In genomic region chr3:114460459-114460858, GRCh38 we compare ENCODE assay signal across 15 cellular contexts.
DNase-seq lines count a peak whose midpoint lies in the region; ATAC-seq and TF ChIP-seq lines count a peak whose summit lies in the region.
"Had no signal": no experiment of that assay in that cellular context is flagged by ENCODE, and none has a peak within 500 bp of the region (broad histone marks: within the 10 kb centered on the region; RNA-seq: fewer than 3 reads in every experiment).

No MANE protein-coding gene starts in this region.

- H3K9me3 ChIP-seq in suprapubic skin (no peaks in the 10 kb centered on the region), uterus (no peaks in the 10 kb centered on the region), PC-9 (ENCODE audit: insufficient read depth, low read depth) (no peaks in the 10 kb centered on the region)
- H3K9me3 ChIP-seq: ascending aorta, psoas muscle had no signal

- no peak for TF ChIP-seq EP300 in suprapubic skin (IDR thresholded peaks at IDR 0.05)

- no peaks in the 10 kb centered on the region for H3K79me2 ChIP-seq in PC-9 (ENCODE audit: low read depth)

- TF ChIP-seq POLR2A in suprapubic skin (IDR thresholded peaks at IDR 0.05) (no peak), uterus (IDR thresholded peaks at IDR 0.05) (no peak)

- H3K4me1 ChIP-seq in suprapubic skin: peaks cover 1% of the 10 kb centered on the region
- H3K4me1 ChIP-seq in uterus: no peaks in the 10 kb centered on the region
- no peaks in the 10 kb centered on the region for H3K4me1 ChIP-seq in PC-9 (replicated peaks; ENCODE audit: insufficient read depth)
- H3K4me1 ChIP-seq: ascending aorta had no signal

- H3K9me2 ChIP-seq in PC-9 (ENCODE audit: insufficient read depth): no peaks in the 10 kb centered on the region

- 100% methylated on average over 1 of the region's 1 CpG for WGBS in suprapubic skin

- H3F3A ChIP-seq in PC-9 (ENCODE audit: insufficient read depth, low read depth): no peaks in the 10 kb centered on the region

- H4K20me1 ChIP-seq in PC-9 (ENCODE audit: insufficient read depth): 0 out of 2 replicates have a peak, but pooled peaks cover 3% of the 10 kb centered on the region

- CTCF ChIA-PET in PC-9 (lab: Charles Lee): no interaction called here

- H3K27me3 ChIP-seq in suprapubic skin (no peaks in the 10 kb centered on the region), uterus (no peaks in the 10 kb centered on the region), PC-9 (ENCODE audit: insufficient read depth, low read depth) (no peaks in the 10 kb centered on the region)
- H3K27me3 ChIP-seq: ascending aorta had no signal

- no peak overlapping the region for H2AFZ ChIP-seq in PC-9

- POLR2A ChIA-PET in PC-9 (lab: Charles Lee; ENCODE audit: unreplicated experiment): no interaction called here

- H3K27ac ChIP-seq in suprapubic skin (no peak overlapping the region), uterus (no peak overlapping the region), PC-9 (no peak overlapping the region)
- H3K27ac ChIP-seq: ascending aorta had no signal

- intact Hi-C loops in uterus (cut with DNase I; ENCODE audit: low total_unique reads): no loop called here
- intact Hi-C loops in PC-9 (cut with micrococcal nuclease; ENCODE audit: unreplicated experiment): no loop called here

- ATAC-seq in GM18511 (IDR thresholded peaks at IDR 0.05; ENCODE audit: unreplicated experiment) (peak; percentile 57), GM21360 (IDR thresholded peaks at IDR 0.05; ENCODE audit: unreplicated experiment) (peak; percentile 38), HG02870 (IDR thresholded peaks at IDR 0.05; ENCODE audit: unreplicated experiment) (peak; percentile 42), HG03521 (IDR thresholded peaks at IDR 0.05; ENCODE audit: unreplicated experiment) (peak; percentile 49)
- ATAC-seq: psoas muscle had no signal

- no peaks in the 10 kb centered on the region for H3K36me3 ChIP-seq in suprapubic skin
- no peaks in the 10 kb centered on the region for H3K36me3 ChIP-seq in uterus
- no peaks in the 10 kb centered on the region for H3K36me3 ChIP-seq in PC-9 (ENCODE audit: low read depth)
- H3K36me3 ChIP-seq: ascending aorta had no signal

- no TSS peak for BruUV-seq in PC-9 (replicated peaks; lab: Mats Ljungman, UMichigan)

- no peak overlapping the region for H3K4me2 ChIP-seq in PC-9

- no peak overlapping the region for H3K4me3 ChIP-seq in suprapubic skin
- H3K4me3 ChIP-seq in uterus: no peak overlapping the region
- H3K4me3 ChIP-seq in PC-9: no peak overlapping the region
- H3K4me3 ChIP-seq: ascending aorta, psoas muscle had no signal

- DNase-seq in suprapubic skin (ENCODE audit: low spot score in 2 of 2): no peak
- DNase-seq in uterus: no peak
- no peak for DNase-seq in NCI-H1694 treated with DMSO at 0.1 percent for 48 hours (lab: John Stamatoyannopoulos, UW)
- no peak for DNase-seq in PC-9
- DNase-seq: activated CD4-positive, alpha-beta T cell treated with anti-CD3 and anti-CD28 coated beads for 48 hours; dermis blood vessel endothelial cell; KG1; NCI-H2107; psoas muscle; T-helper 1 cell had no signal

- TF ChIP-seq CTCF in suprapubic skin (IDR thresholded peaks at IDR 0.05) (no peak), uterus (IDR thresholded peaks at IDR 0.05) (no peak), PC-9 (conservative IDR thresholded peaks at IDR 0.05) (no peak)
